In genomic region chr19:41269055-41269454, GRCh38 we compare ENCODE assay signal across 17 cellular contexts. TPM values are rescaled to one million over a fixed set of nuclear protein-coding genes. Genes with fewer than 3 reads are reported as not detected.
DNase-seq lines count a peak whose midpoint lies in the region; ATAC-seq, FAIRE-seq and TF ChIP-seq lines count a peak whose summit lies in the region.
"Had no signal": no experiment of that assay in that cellular context is flagged by ENCODE, and none has a peak within 500 bp of the region (broad histone marks: within the 10 kb centered on the region; RNA-seq: fewer than 3 reads in every experiment).

No MANE protein-coding gene starts in this region.

- TF ChIP-seq EP300 in A549 (IDR thresholded peaks at IDR 0.05), result no peak

- H3K23ac ChIP-seq in neuronal stem cell (ENCODE audit: low read depth, low read length, poor library complexity), result no peak overlapping the region

- H2BK5ac ChIP-seq in neuronal stem cell (ENCODE audit: low read length), result no peak overlapping the region

- no peak overlapping the region for H2AFZ ChIP-seq in neuronal stem cell (ENCODE audit: low read length)

- ATAC-seq in A549, result no peak
- ATAC-seq in WTC11, result no peak
- ATAC-seq in HG03045 (IDR thresholded peaks at IDR 0.05; ENCODE audit: unreplicated experiment), result no peak

- no peak overlapping the region for H3K4ac ChIP-seq in neuronal stem cell (ENCODE audit: low read length)

- no peak overlapping the region for H2BK15ac ChIP-seq in neuronal stem cell (ENCODE audit: low read length)

- peaks cover 77 to 80% of the 10 kb centered on the region in 2 experiments for H3K36me3 ChIP-seq in HEK293 (ENCODE audit: control insufficient read depth in 2 of 2, insufficient read depth in 1 of 2, low read length in 2 of 2)
- H3K36me3 ChIP-seq in neuronal stem cell (replicated peaks in 1 of 2; ENCODE audit: control insufficient read depth in 2 of 2, insufficient read depth in 2 of 2, low read length in 2 of 2), result peaks cover 46 to 79% of the 10 kb centered on the region in 2 donors

- no peak for DNase-seq in A549 (ENCODE audit: low read depth in 1 of 2, low spot score in 1 of 2)
- DNase-seq in WTC11 (ENCODE audit: low spot score), result no peak
- DNase-seq in neuronal stem cell (ENCODE audit: low spot score), result no peak
- no peak for DNase-seq in cardiac septum (ENCODE audit: low spot score)
- DNase-seq: 8988T; C1 segment of cervical spinal cord; CD4-positive, alpha-beta memory T cell; COR-L47; DMS153; DND-41; GOT3 had no signal

- no peak overlapping the region for H2AK5ac ChIP-seq in neuronal stem cell (ENCODE audit: low read depth, low read length)

- no peak overlapping the region for H3K27ac ChIP-seq in A549
- H3K27ac ChIP-seq in HEK293 (ENCODE audit: extremely low read depth, low read depth, low read length), result no peak overlapping the region
- H3K27ac ChIP-seq in neuronal stem cell (replicated peaks; ENCODE audit: low read length), result no peak overlapping the region

- POLR2A ChIA-PET in A549 (lab: Yijun Ruan, JAX), result interaction anchor here (0.7 kb wide), 1 partner anchor 181 kb away, joined by 5 read pairs; no protein-coding TSS in a partner anchor
- POLR2A ChIA-PET in HEK293 (lab: Yijun Ruan, JAX), result interaction anchor here (0.7 to 1.2 kb wide), 3 partner anchors 16 to 550 kb away, joined by 4 to 7 read pairs (median 5); no protein-coding TSS in a partner anchor
- POLR2A ChIA-PET in WTC11 (lab: Charles Lee), result no interaction called here

- CTCF ChIA-PET in A549 (lab: Yijun Ruan, JAX) (interaction anchor here (0.7 to 4.1 kb wide), 5 partner anchors 11 to 181 kb away, joined by 3 to 29 read pairs (median 8); no protein-coding TSS in a partner anchor), HEK293 (lab: Yijun Ruan, JAX) (interaction anchor here (0.7 kb wide), 1 partner anchor 41 kb away, joined by 5 read pairs; the partner anchor contains the start of gene CCDC97), WTC11 (lab: Charles Lee) (interaction anchor here (0.8 kb wide), 1 partner anchor 40 kb away, joined by 4 read pairs; no protein-coding TSS in a partner anchor)

- peaks cover 61% of the 10 kb centered on the region for H3K36me3 Mint-ChIP-seq in WTC11

- peak; percentile 56 for FAIRE-seq in A549 (lab: Jason Lieb, UNC)
- FAIRE-seq: G401.6, GM12892, H54 had no signal

- H3K4me2 ChIP-seq in A549, result no peak overlapping the region
- H3K4me2 ChIP-seq in neuronal stem cell (ENCODE audit: insufficient read depth, low read length, poor library complexity, severe bottlenecking), result no peak overlapping the region

- no peak for TF ChIP-seq RAD21 in A549 (conservative IDR thresholded peaks at IDR 0.05 in 1 of 2, IDR thresholded peaks at IDR 0.05 in 1 of 2)

- no peaks in the 10 kb centered on the region for H3K9me3 Mint-ChIP-seq in WTC11

- H4K8ac ChIP-seq in neuronal stem cell (ENCODE audit: low read depth, low read length), result no peak overlapping the region

- H2BK12ac ChIP-seq in neuronal stem cell (ENCODE audit: low read length), result no peak overlapping the region

- no peak for TF ChIP-seq POLR2A in A549 (IDR thresholded peaks at IDR 0.05; ENCODE audit: low read length)

- no peak overlapping the region for H3K27ac Mint-ChIP-seq in WTC11

- H3K18ac ChIP-seq in neuronal stem cell (ENCODE audit: low read length), result no peak overlapping the region

- no peaks in the 10 kb centered on the region for H3K27me3 Mint-ChIP-seq in WTC11 (ENCODE audit: low read depth)
- H3K27me3 Mint-ChIP-seq: CD4-positive, alpha-beta memory T cell had no signal

- H3K14ac ChIP-seq in neuronal stem cell (ENCODE audit: low read length), result no peak overlapping the region

- intact Hi-C loops in cardiac septum (cut with DNase I), result no loop called here

- WGBS in A549 (ENCODE audit: missing lambda C conversion rate), result 94% methylated on average over 2 of the region's 2 CpGs
- no CpG with 5 or more reads among the region's 2 CpGs for WGBS in neuronal stem cell (ENCODE audit: extremely low coverage in 2 of 2, insufficient read length in 2 of 2, insufficient replicate concordance in 1 of 2), 2 donors

- no peak overlapping the region for H2BK120ac ChIP-seq in neuronal stem cell (ENCODE audit: low read depth, low read length)

- H4K91ac ChIP-seq in neuronal stem cell (ENCODE audit: low read depth, low read length, poor library complexity), result no peak overlapping the region

- H3K4me1 ChIP-seq in A549 (peaks cover 20% of the 10 kb centered on the region), HEK293 (ENCODE audit: control insufficient read depth, insufficient read depth, low read length) (peaks cover 14% of the 10 kb centered on the region), neuronal stem cell (ENCODE audit: control insufficient read depth in 2 of 2, insufficient read depth in 1 of 2, low read depth in 1 of 2, low read length in 2 of 2) (peaks cover 8 to 9% of the 10 kb centered on the region in 2 donors)

- H3K9ac ChIP-seq in neuronal stem cell (ENCODE audit: low read depth, low read length, poor library complexity), result no peak overlapping the region

- TF ChIP-seq CTCF in A549 (IDR thresholded peaks at IDR 0.05) (no peak), HEK293 (tag by site-specific recombination; IDR thresholded peaks at IDR 0.05) (no peak), WTC11 (IDR thresholded peaks at IDR 0.05) (no peak)

- H3K4me1 Mint-ChIP-seq in WTC11, result peaks cover 21% of the 10 kb centered on the region

- no peaks in the 10 kb centered on the region for H3K9me3 ChIP-seq in A549
- H3K9me3 ChIP-seq in HEK293 (ENCODE audit: control insufficient read depth, insufficient read depth, low read depth, low read length), result no peaks in the 10 kb centered on the region
- H3K9me3 ChIP-seq in neuronal stem cell (replicated peaks in 1 of 2; ENCODE audit: control insufficient read depth in 2 of 2, insufficient read depth in 1 of 2, low read depth in 1 of 2, low read length in 2 of 2), result no peaks in the 10 kb centered on the region
- H3K9me3 ChIP-seq: HAP-1 had no signal

- peaks cover 3% of the 10 kb centered on the region for H3K79me1 ChIP-seq in neuronal stem cell (ENCODE audit: low read depth, low read length)

- H3K4me3 Mint-ChIP-seq in WTC11, result no peak overlapping the region
- H3K4me3 Mint-ChIP-seq: CD4-positive, alpha-beta memory T cell had no signal

- H3K4me3 ChIP-seq in A549, result no peak overlapping the region
- H3K4me3 ChIP-seq in HEK293 (ENCODE audit: low read depth, low read length), result no peak overlapping the region
- H3K4me3 ChIP-seq in neuronal stem cell (ENCODE audit: low read length in 2 of 2), result no peak overlapping the region
- H3K4me3 ChIP-seq: HAP-1 had no signal

- H3K27me3 ChIP-seq in neuronal stem cell (ENCODE audit: control insufficient read depth in 3 of 3, insufficient read depth in 3 of 3, low read depth in 1 of 3, low read length in 3 of 3), result no peaks in the 10 kb centered on the region

TF ChIP-seq in A549, 52 proteins besides CTCF, POLR2A, EP300 and RAD21 (continues in another document):
- no peak for TF ChIP-seq RFX5 (IDR thresholded peaks at IDR 0.05)

TF ChIP-seq in HEK293, 187 proteins besides CTCF, POLR2A, EP300 and RAD21 (continues in another document):
- no peak for TF ChIP-seq OSR2 (tag by site-specific recombination; IDR thresholded peaks at IDR 0.05)

TF ChIP-seq in WTC11, 78 proteins besides CTCF, POLR2A, EP300 and RAD21:
- TF ChIP-seq ZNF423 (CRISPR knock-in tag; IDR thresholded peaks at IDR 0.05) (no peak), ZNF121 (CRISPR knock-in tag; IDR thresholded peaks at IDR 0.05) (peak; percentile 55; the same call in 1 of the 2 replicates)
TF ChIP-seq in WTC11: peak in this region for 1.

RNA-seq across cellular contexts. Expression of gene HNRNPUL1, which starts 4.9 kb away (rescaled TPM):
- polyA plus RNA-seq in A549 (2011; rRNA removed), result 89.5 and 117 TPM in 2 replicates
- polyA plus RNA-seq in A549 (2012; cell fraction: cytosol; rRNA removed), result 77.4 and 104 TPM in 2 replicates
- 94.8 and 133 TPM in 2 replicates for polyA plus RNA-seq in A549 (2012; cell fraction: nucleus; rRNA removed)
- polyA plus RNA-seq in A549 (2017; fragmentation: RNase III; extraction: RNeasy Plus Mini Kit Qiagen cat#74134 plus additional on column Dnase treatment), result 272 to 278 TPM (median 273 TPM) in 3 replicates
- 118 and 124 TPM in 2 replicates for polyA minus RNA-seq in A549 (2011; rRNA and poly(A)+ RNA removed)
- total RNA-seq in WTC11 (2021), result 246 to 282 TPM (median 257 TPM) in 3 replicates
- 268 TPM for polyA plus RNA-seq in neuronal stem cell (2013, experiment 1 of 2)
- polyA plus RNA-seq in neuronal stem cell (2013, experiment 2 of 2), result 278 TPM
- total RNA-seq in cardiac septum, result 109 TPM

RNA-seq across cellular contexts. Expression of gene CCDC97, which starts 40.9 kb away (rescaled TPM):
- polyA plus RNA-seq in A549 (2011; rRNA removed) (18.7 and 21.4 TPM in 2 replicates), A549 (2017; fragmentation: RNase III; extraction: RNeasy Plus Mini Kit Qiagen cat#74134 plus additional on column Dnase treatment) (26.8 to 29.2 TPM (median 27.6 TPM) in 3 replicates)
- 18.9 and 24.5 TPM in 2 replicates for polyA plus RNA-seq in A549 (2012; cell fraction: cytosol; rRNA removed)
- polyA plus RNA-seq in A549 (2012; cell fraction: nucleus; rRNA removed), result 27.6 and 37.7 TPM in 2 replicates
- polyA minus RNA-seq in A549 (2011; rRNA and poly(A)+ RNA removed), result 26.4 and 31.9 TPM in 2 replicates
- total RNA-seq in WTC11 (2021) (29.7 to 31.4 TPM (median 30.8 TPM) in 3 replicates), cardiac septum (17.0 TPM)
- 21.6 TPM for polyA plus RNA-seq in neuronal stem cell (2013, experiment 1 of 2)
- polyA plus RNA-seq in neuronal stem cell (2013, experiment 2 of 2), result 20.9 TPM

RNA-seq across cellular contexts. Expression of gene AXL, which starts 50.0 kb away (rescaled TPM):
- polyA plus RNA-seq in A549 (2011; rRNA removed) (60.1 and 60.3 TPM in 2 replicates), A549 (2017; fragmentation: RNase III; extraction: RNeasy Plus Mini Kit Qiagen cat#74134 plus additional on column Dnase treatment) (45.4 to 69.4 TPM (median 47.8 TPM) in 3 replicates)
- polyA plus RNA-seq in A549 (2012; cell fraction: cytosol; rRNA removed), result 66.8 and 78.1 TPM in 2 replicates
- polyA plus RNA-seq in A549 (2012; cell fraction: nucleus; rRNA removed), result 128 and 129 TPM in 2 replicates
- 378 and 386 TPM in 2 replicates for polyA minus RNA-seq in A549 (2011; rRNA and poly(A)+ RNA removed)
- total RNA-seq in WTC11 (2021) (25.0 to 27.3 TPM (median 27.0 TPM) in 3 replicates), cardiac septum (13.0 TPM)
- 35.0 TPM for polyA plus RNA-seq in neuronal stem cell (2013, experiment 1 of 2)
- 35.2 TPM for polyA plus RNA-seq in neuronal stem cell (2013, experiment 2 of 2)
